In the genomic region with DNA sequence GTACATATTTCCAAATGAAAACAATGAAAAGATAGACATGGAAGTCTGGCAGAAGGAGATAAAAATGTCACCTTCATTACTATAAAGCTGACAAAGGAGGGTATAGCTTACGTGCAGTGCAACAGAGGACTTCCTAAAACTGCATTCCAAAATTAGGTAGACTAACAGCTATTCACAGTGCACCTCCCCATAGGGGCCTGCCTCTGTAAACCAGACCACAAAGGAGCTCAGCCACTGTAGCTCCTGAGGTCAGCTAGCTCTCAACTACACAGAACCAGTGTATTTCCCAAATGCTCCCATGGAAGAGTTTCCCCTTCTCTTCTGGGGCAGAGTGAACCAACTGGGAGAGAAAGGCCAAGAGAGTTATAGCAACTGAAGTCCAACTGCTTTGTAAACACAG, we compare ENCODE assay signal across 25 cellular contexts.
"Had no signal": no experiment of that assay in that cellular context is flagged by ENCODE, and none has a peak within 500 bp of the region (broad histone marks: within the 10 kb centered on the region; RNA-seq: fewer than 3 reads in every experiment).

No MANE protein-coding gene starts in this region.

- H3K4me2 ChIP-seq: smooth muscle cell had no signal

- H3K9me3 ChIP-seq: gastrocnemius medialis, left lung, pancreas, thyroid gland, upper lobe of left lung, uterus had no signal

- H3K4me3 ChIP-seq: gastrocnemius medialis, left lung, pancreas, smooth muscle cell, thyroid gland, upper lobe of left lung, uterus had no signal

- ATAC-seq: effector memory CD8-positive, alpha-beta T cell; esophagus mucosa; gastrocnemius medialis; left lung; naive thymus-derived CD4-positive, alpha-beta T cell; pancreas; sciatic nerve; stimulated activated naive CD8-positive, alpha-beta T cell treated with anti-CD3 and anti-CD28 coated beads, Interleukin-15, amount 100 ng/mL, for 72 hours had no signal

- DNase-seq: cerebellar nuclear complex; cortex of kidney; effector memory CD8-positive, alpha-beta T cell; foreskin fibroblast; gastrocnemius medialis; head of caudate nucleus; kidney; left lung; mesenchymal stem cell; naive thymus-derived CD4-positive, alpha-beta T cell; occipital lobe; pancreas; retina; stimulated activated CD4-positive, alpha-beta T cell treated with anti-CD3 and anti-CD28 coated beads, Interleukin-12 subunit alpha, Interleukin-12 subunit beta, amount 100 ng/mL, for 4 hours; stimulated activated CD4-positive, alpha-beta T cell treated with anti-CD3 and anti-CD28 coated beads, Interleukin-1b, Interleukin-23, amount 100 ng/mL, for 48 hours; stimulated activated CD4-positive, alpha-beta T cell treated with anti-CD3 and anti-CD28 coated beads, Interleukin-4, amount 100 ng/mL, for 1 hour; stimulated activated CD8-positive, alpha-beta memory T cell treated with anti-CD3 and anti-CD28 coated beads, Interleukin-4, amount 100 ng/mL, for 48 hours; stimulated activated naive CD4-positive, alpha-beta T cell; stimulated activated naive CD8-positive, alpha-beta T cell treated with anti-CD3 and anti-CD28 coated beads, Interleukin-15, amount 100 ng/mL, for 72 hours; thyroid gland; uterus had no signal

- H3K27ac ChIP-seq: gastrocnemius medialis, left lung, pancreas, thyroid gland, upper lobe of left lung, uterus had no signal

- H3K27me3 ChIP-seq: gastrocnemius medialis, left lung, pancreas, thyroid gland, upper lobe of left lung, uterus had no signal

- H3K36me3 ChIP-seq: gastrocnemius medialis, left lung, pancreas, thyroid gland, upper lobe of left lung, uterus had no signal

- H3K4me1 ChIP-seq: gastrocnemius medialis, left lung, pancreas, thyroid gland, upper lobe of left lung, uterus had no signal
